ENCODE assay signal across 16 cellular contexts in the genomic region with DNA sequence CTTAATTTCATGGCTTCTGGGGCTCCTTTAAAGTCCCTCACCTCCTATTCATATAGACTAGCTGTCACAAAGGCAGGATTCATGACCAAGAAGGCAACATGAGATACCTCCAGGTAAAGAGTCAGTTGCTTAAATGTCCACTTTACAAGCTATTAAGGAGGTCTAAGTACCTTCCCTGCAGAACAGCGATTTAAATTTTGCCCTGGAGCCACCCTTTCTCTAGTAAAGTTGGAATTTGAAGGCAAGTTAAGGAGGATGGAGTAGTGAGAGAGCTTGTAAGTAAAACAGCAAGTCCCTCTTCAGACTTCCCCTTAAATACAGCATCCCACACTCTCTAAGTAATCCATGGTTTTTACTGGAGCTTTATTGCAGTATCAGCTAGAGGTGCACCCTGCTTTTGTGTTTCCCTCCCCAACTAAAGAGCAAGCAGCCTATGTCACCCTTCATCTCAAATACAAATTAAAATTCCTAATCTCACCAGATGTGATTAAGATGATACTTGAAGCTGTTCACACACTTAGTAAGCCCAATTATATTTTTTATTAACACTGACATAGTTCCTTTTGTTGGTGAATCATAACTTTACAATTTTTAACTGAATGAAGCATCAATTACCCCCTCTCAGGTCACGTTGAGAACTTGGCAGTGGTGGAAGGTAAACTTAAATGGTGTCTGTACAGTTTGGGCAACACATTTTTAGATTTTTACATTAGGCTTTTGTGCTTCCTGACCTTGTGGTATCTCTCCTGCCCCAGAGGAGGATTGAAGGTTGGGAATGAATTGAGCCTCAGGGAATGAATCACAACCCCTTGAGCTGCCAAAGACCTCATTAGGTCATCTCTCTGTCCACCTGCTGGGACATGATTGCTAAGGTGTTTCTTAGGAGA.
A peak's percentile ranks its signal among the peaks of the same experiment; 100 is the strongest.
DNase-seq lines count a peak whose midpoint lies in the region; ATAC-seq and TF ChIP-seq lines count a peak whose summit lies in the region.
"Had no signal": no experiment of that assay in that cellular context is flagged by ENCODE, and none has a peak within 500 bp of the region (broad histone marks: within the 10 kb centered on the region; RNA-seq: fewer than 3 reads in every experiment).

No MANE protein-coding gene starts in this region.

- H3K27ac ChIP-seq in RWPE1 = peak overlapping the region; percentile 81
- H3K27ac ChIP-seq: body of pancreas had no signal

- H3K4me3 ChIP-seq in foreskin fibroblast (ENCODE audit: low read depth in 1 of 2, low read length in 2 of 2) = no peak overlapping the region
- H3K4me3 ChIP-seq: body of pancreas, HAP-1, skin epidermis had no signal

- CTCF ChIA-PET in HEK293T (lab: Yijun Ruan, JAX) = no interaction called here
- CTCF ChIA-PET in RWPE1 (lab: Yijun Ruan, JAX) = interaction anchor here (1.1 kb wide), 1 partner anchor 30 kb away, joined by 5 read pairs; no protein-coding TSS in a partner anchor

- POLR2A ChIA-PET in HEK293T (lab: Yijun Ruan, JAX) = no interaction called here
- POLR2A ChIA-PET in RWPE1 (lab: Yijun Ruan, JAX; ENCODE audit: low non-redundant PET) = interaction anchor here (0.6 kb wide), 1 partner anchor 153 kb away, joined by 3 read pairs; the partner anchor contains the start of gene HAS3

- peak; percentile 40 for DNase-seq in AG08395 (ENCODE audit: low spot score)
- no peak for DNase-seq in HEK293T (ENCODE audit: extremely low spot score)
- DNase-seq in RWPE1 (ENCODE audit: low spot score) = peak; percentile 90
- peak; percentile 2 to 8 for DNase-seq in foreskin fibroblast
- no peak for DNase-seq in stimulated activated naive CD4-positive, alpha-beta T cell (lab: John Stamatoyannopoulos, UW)
- DNase-seq in posterior cingulate gyrus = no peak
- no peak for DNase-seq in stimulated activated CD4-positive, alpha-beta T cell treated with anti-CD3 and anti-CD28 coated beads, Interleukin-12 subunit alpha, Interleukin-12 subunit beta, amount 100 ng/mL, for 4 hours
- DNase-seq: activated CD8-positive, alpha-beta T cell treated with anti-CD3 and anti-CD28 coated beads for 36 hours; body of pancreas; KG1; NCI-H1930; NK-92 treated with Interleukin-12 subunit alpha and Interleukin-12 subunit beta, amount 100 ng/mL, for 24 hours; stimulated activated naive CD8-positive, alpha-beta T cell treated with anti-CD3 and anti-CD28 coated beads, Interleukin-15, amount 100 ng/mL, for 72 hours had no signal

- no peak for ATAC-seq in GM18858 (IDR thresholded peaks at IDR 0.05; ENCODE audit: unreplicated experiment)
- ATAC-seq: activated CD8-positive, alpha-beta T cell treated with anti-CD3 and anti-CD28 coated beads for 36 hours; stimulated activated naive CD8-positive, alpha-beta T cell treated with anti-CD3 and anti-CD28 coated beads, Interleukin-15, amount 100 ng/mL, for 72 hours had no signal

- TF ChIP-seq CTCF in RWPE1 (conservative IDR thresholded peaks at IDR 0.05; ENCODE audit: low read depth) (no peak), foreskin fibroblast (IDR thresholded peaks at IDR 0.05; ENCODE audit: low read depth, low read length) (no peak)

- intact Hi-C loops in posterior cingulate gyrus (cut with DNase I) = no loop called here

TF ChIP-seq in HEK293T, 16 proteins besides CTCF, POLR2A, EP300 and RAD21:
- TF ChIP-seq, protein P1, sequence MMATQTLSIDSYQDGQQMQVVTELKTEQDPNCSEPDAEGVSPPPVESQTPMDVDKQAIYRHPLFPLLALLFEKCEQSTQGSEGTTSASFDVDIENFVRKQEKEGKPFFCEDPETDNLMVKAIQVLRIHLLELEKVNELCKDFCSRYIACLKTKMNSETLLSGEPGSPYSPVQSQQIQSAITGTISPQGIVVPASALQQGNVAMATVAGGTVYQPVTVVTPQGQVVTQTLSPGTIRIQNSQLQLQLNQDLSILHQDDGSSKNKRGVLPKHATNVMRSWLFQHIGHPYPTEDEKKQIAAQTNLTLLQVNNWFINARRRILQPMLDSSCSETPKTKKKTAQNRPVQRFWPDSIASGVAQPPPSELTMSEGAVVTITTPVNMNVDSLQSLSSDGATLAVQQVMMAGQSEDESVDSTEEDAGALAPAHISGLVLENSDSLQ (IDR thresholded peaks at IDR 0.05) = 0 out of 2 replicates have a peak, but pooled peaks have one; percentile 32
- TF ChIP-seq CTBP1 (IDR thresholded peaks at IDR 0.05; ENCODE audit: borderline replicate concordance) = no peak

Comparison
In these comparisons a context has a peak if more than half of its experiments do, and no peak if none do; other contexts are left out.
1. DNase-seq: peak in AG08395 (single experiment), RWPE1 (single experiment) and foreskin fibroblast (2 of 2); none in HEK293T (single experiment), stimulated activated naive CD4-positive, alpha-beta T cell (0 of 6), posterior cingulate gyrus (0 of 10) and stimulated activated CD4-positive, alpha-beta T cell treated with anti-CD3 and anti-CD28 coated beads, Interleukin-12 subunit alpha, Interleukin-12 subunit beta, amount 100 ng/mL, for 4 hours (single experiment).